Comparison of ENCODE assay signal across 21 cellular contexts in genomic region chr1:5532811-5533210, GRCh38.
"Had no signal": no experiment of that assay in that cellular context is flagged by ENCODE, and none has a peak within 500 bp of the region (broad histone marks: within the 10 kb centered on the region; RNA-seq: fewer than 3 reads in every experiment).

No MANE protein-coding gene starts in this region.

- H3K4me1 ChIP-seq: colonic mucosa had no signal

- DNase-seq: activated CD4-positive, alpha-beta memory T cell treated with anti-CD3 and anti-CD28 coated beads for 36 hours; activated CD4-positive, alpha-beta T cell treated with anti-CD3 and anti-CD28 coated beads for 36 hours; activated CD4-positive, alpha-beta T cell treated with anti-CD3 and anti-CD28 coated beads, Interleukin-2, amount 10 ng/mL, durations not matched to agents 24 days and 14 days; activated CD4-positive, CD25-positive, alpha-beta regulatory T cell; activated CD4-positive, CD25-positive, alpha-beta regulatory T cell treated with anti-CD3 and anti-CD28 coated beads, Interleukin-2, amount 50 U/mL, for 72 hours; activated CD8-positive, alpha-beta T cell treated with anti-CD3 and anti-CD28 coated beads, Interleukin-2, amount 10 ng/mL, durations not matched to agents 7 days and 5 days; activated effector memory CD4-positive, alpha-beta T cell treated with Interleukin-2 at 50 U/mL for 16 hours; activated gamma-delta T cell treated with Interleukin-2 at 50 U/mL for 16 hours; activated naive CD4-positive, alpha-beta T cell treated with anti-CD3 and anti-CD28 coated beads, Interleukin-2, amount 50 U/mL, for 16 hours; activated naive CD4-positive, alpha-beta T cell treated with Interleukin-2 at 50 U/mL for 16 hours; activated T-cell treated with anti-CD3 and anti-CD28 coated beads, Interleukin-2, amount 50 U/mL, for 4 hours; amniotic stem cell; anterior cingulate cortex; brain microvascular endothelial cell; caudate nucleus; colonic mucosa; effector CD8-positive, alpha-beta T cell; foreskin fibroblast; head of caudate nucleus; T-helper 2 cell had no signal

- H3K36me3 ChIP-seq: brain microvascular endothelial cell, colonic mucosa had no signal

- H3K27me3 ChIP-seq: brain microvascular endothelial cell, colonic mucosa had no signal

- H3K27ac ChIP-seq: brain microvascular endothelial cell, colonic mucosa, epithelial cell of prostate had no signal

- H3K9me3 ChIP-seq: colonic mucosa had no signal

- H3K4me3 ChIP-seq: colonic mucosa had no signal
